ENCODE assay signal across 9 cellular contexts in the genomic region with DNA sequence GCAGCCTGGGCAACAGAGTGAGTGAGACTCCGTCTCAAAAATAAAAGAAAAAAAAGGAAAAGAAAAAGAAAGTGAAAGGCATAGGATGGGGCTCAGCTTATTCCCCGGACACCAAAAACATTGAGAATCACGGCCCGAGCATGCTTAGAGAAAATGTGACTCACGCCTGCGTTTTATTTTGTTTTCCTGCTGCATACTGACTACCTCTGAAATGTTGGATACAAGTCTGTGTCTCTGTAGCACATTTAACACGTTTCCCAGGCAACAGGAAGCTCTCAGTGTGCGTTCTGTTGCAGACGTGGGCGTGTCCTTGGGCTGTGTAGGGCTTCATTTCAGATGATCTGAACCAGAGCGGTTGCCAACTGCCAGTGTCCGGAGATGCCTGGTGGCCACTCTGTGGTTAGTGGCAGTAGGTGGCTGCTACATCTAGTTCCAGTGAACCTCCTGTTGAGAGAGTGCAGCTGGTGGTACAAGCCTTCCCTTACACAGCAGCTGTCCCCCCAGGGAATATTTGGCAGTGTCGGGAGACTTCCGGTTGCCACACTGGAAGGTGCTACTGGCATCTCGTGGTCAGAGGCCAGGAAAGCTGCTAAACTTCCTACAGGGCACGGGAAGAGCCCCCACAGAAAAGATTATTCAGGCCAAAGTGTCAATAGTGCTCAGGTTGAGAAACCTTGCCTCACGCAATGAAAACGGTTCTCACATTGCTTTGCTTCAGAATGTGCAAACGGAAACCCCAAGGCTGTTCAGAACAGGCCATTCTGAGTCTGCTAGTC. TPM values are rescaled to one million over a fixed set of nuclear protein-coding genes. Genes with fewer than 3 reads are reported as not detected.
DNase-seq lines count a peak whose midpoint lies in the region; ATAC-seq, FAIRE-seq and TF ChIP-seq lines count a peak whose summit lies in the region.
"Had no signal": no experiment of that assay in that cellular context is flagged by ENCODE, and none has a peak within 500 bp of the region (broad histone marks: within the 10 kb centered on the region; RNA-seq: fewer than 3 reads in every experiment).

No MANE protein-coding gene starts in this region.

- TF ChIP-seq CTCF in Panc1 (IDR thresholded peaks at IDR 0.05): no peak
- no peak for TF ChIP-seq CTCF in pancreas (IDR thresholded peaks at IDR 0.05)
- TF ChIP-seq CTCF in upper lobe of left lung (IDR thresholded peaks at IDR 0.05): no peak

- H3K4me3 ChIP-seq in Panc1 (ENCODE audit: low read depth in 2 of 2, low read length in 2 of 2) (peak overlapping the region in 1 of 2 experiments; percentile 12; a peak in 1 of 4 replicates), pancreas (peak overlapping the region in 1 of 4 donors; percentile 18), upper lobe of left lung (peak overlapping the region in 3 of 4 donors; percentile 13 to 31 (median 28))

- no peak for FAIRE-seq in pancreas (lab: Jason Lieb, UNC)
- FAIRE-seq: A204.1 had no signal

- no peak for TF ChIP-seq EP300 in upper lobe of left lung (IDR thresholded peaks at IDR 0.05)

- in situ Hi-C loops in Panc1 (cut with HindIII; ENCODE audit: low pct_unique_long_range_greater_than_20kb, low sequenced_read_pairs): no loop called here

- 65 to 75% methylated on average over 19 of the region's 19 CpGs for WGBS in pancreas, 2 donors
- 28 to 33% methylated on average over 15 to 19 of the region's 19 CpGs for WGBS in upper lobe of left lung, 2 donors

- POLR2A ChIA-PET in Panc1 (lab: Charles Lee): interaction anchor here (0.5 kb wide), 1 partner anchor 414 kb away, joined by 4 read pairs; no protein-coding TSS in a partner anchor

- H3K27ac ChIP-seq in Panc1 (ENCODE audit: low read length): no peak overlapping the region
- H3K27ac ChIP-seq in pancreas: no peak overlapping the region
- peak overlapping the region; percentile 66 to 76 (median 68) for H3K27ac ChIP-seq in upper lobe of left lung

- intact Hi-C loops in Panc1 (cut with micrococcal nuclease; ENCODE audit: unreplicated experiment): no loop called here
- intact Hi-C loops in pancreas (cut with DNase I): no loop called here

- DNase-seq in NCI-H1417 (lab: John Stamatoyannopoulos, UW) (peak; percentile 56 to 91 (median 77)), NCI-H1417 treated with DMSO at 0.1 percent for 48 hours (lab: John Stamatoyannopoulos, UW) (no peak), Panc1 (ENCODE audit: low read depth, low spot score) (no peak), fibroblast of the conjunctiva (ENCODE audit: low read depth) (peak; percentile 91), pancreas (no peak), upper lobe of left lung (peak in 1 of 2 donors; percentile 66)
- DNase-seq in activated T-helper 9 cell treated with anti-CD3 and anti-CD28 coated beads, Interleukin-2, amount 50 U/mL, for 16 hours (ENCODE audit: low read depth): peak; percentile 33

- TF ChIP-seq POLR2A in upper lobe of left lung (IDR thresholded peaks at IDR 0.05): peak in 1 of 4 donors; percentile 25

- peak; percentile 59 for ATAC-seq in HG03521 (IDR thresholded peaks at IDR 0.05; ENCODE audit: unreplicated experiment)
- ATAC-seq in Panc1: 0 out of 2 replicates have a peak, but pooled peaks have one; percentile 16
- peak in 3 of 4 donors; percentile 36 to 76 (median 52) for ATAC-seq in pancreas
- ATAC-seq in upper lobe of left lung (ENCODE audit: low FRiP score in 2 of 2): peak; percentile 61 to 89

- CTCF ChIA-PET in Panc1 (lab: Charles Lee): interaction anchor here (0.6 kb wide), 1 partner anchor 102 kb away, joined by 3 read pairs; no protein-coding TSS in a partner anchor

- no TSS peak for BruUV-seq in Panc1 (replicated peaks; lab: Mats Ljungman, UMichigan)

- H3K9me3 ChIP-seq in Panc1 (ENCODE audit: control insufficient read depth, insufficient read depth, low read depth, low read length): no peaks in the 10 kb centered on the region
- no peaks in the 10 kb centered on the region for H3K9me3 ChIP-seq in pancreas
- H3K9me3 ChIP-seq in upper lobe of left lung: no peaks in the 10 kb centered on the region

- H3K27me3 ChIP-seq in Panc1 (ENCODE audit: control insufficient read depth, insufficient read depth, low read length) (no peaks in the 10 kb centered on the region), pancreas (no peaks in the 10 kb centered on the region), upper lobe of left lung (no peaks in the 10 kb centered on the region)

- H3K4me1 ChIP-seq in Panc1 (ENCODE audit: control insufficient read depth, insufficient read depth, low read length): peaks cover 4% of the 10 kb centered on the region
- peaks cover 0 to 4% (median 3%) of the 10 kb centered on the region in 3 donors for H3K4me1 ChIP-seq in pancreas
- peaks cover 12 to 20% (median 14%) of the 10 kb centered on the region in 4 donors for H3K4me1 ChIP-seq in upper lobe of left lung

- H3K36me3 ChIP-seq in Panc1 (ENCODE audit: control insufficient read depth, insufficient read depth, low read length): no peaks in the 10 kb centered on the region
- no peaks in the 10 kb centered on the region for H3K36me3 ChIP-seq in pancreas
- H3K36me3 ChIP-seq in upper lobe of left lung: no peaks in the 10 kb centered on the region

RNA-seq across cellular contexts. Expression of a gene that starts 3.0 kb away (rescaled TPM):
- total RNA-seq in Panc1 (2021; ENCODE audit: unreplicated experiment) (not detected), pancreas (under 1 TPM in 2 of 6 donors, not detected in 4; 0.19 to 0.37 TPM), upper lobe of left lung (1 to 10 TPM in 3 of 6 donors, under 1 TPM in 3; 0.89 to 3.2 (median 1.1) TPM)
- polyA plus RNA-seq in Panc1 (2012; ENCODE audit: insufficient read length): 1.7 TPM
- 1 to 10 TPM in 1 of 2 donors, under 1 TPM in 1; 0.23 to 1.2 TPM for polyA plus RNA-seq in pancreas

RNA-seq across cellular contexts. Expression of a gene that starts 8.2 kb away (rescaled TPM):
- 0.33 TPM for total RNA-seq in Panc1 (2021; ENCODE audit: unreplicated experiment)
- polyA plus RNA-seq in Panc1 (2012; ENCODE audit: insufficient read length): 2.6 TPM
- total RNA-seq in pancreas: under 1 TPM in 2 of 6 donors, not detected in 4; 0.17 to 0.21 TPM
- polyA plus RNA-seq in pancreas: not detected
- 1 to 10 TPM in 2 of 6 donors, not detected in 4; 1.4 to 3.1 TPM for total RNA-seq in upper lobe of left lung

Comparison
In these comparisons a context has a peak if more than half of its experiments do, and no peak if none do; other contexts are left out.
1. DNase-seq: peak in NCI-H1417 (3 of 3), activated T-helper 9 cell treated with anti-CD3 and anti-CD28 coated beads, Interleukin-2, amount 50 U/mL, for 16 hours (single experiment) and fibroblast of the conjunctiva (single experiment); none in NCI-H1417 treated with DMSO at 0.1 percent for 48 hours (single experiment), Panc1 (single experiment) and pancreas (0 of 6).
2. ATAC-seq: peak in every context shown above with its lines; median percentile 75 in upper lobe of left lung; 59 in HG03521; 52 in pancreas; 16 in Panc1.
3. H3K27ac ChIP-seq: peak in upper lobe of left lung (4 of 4); none in Panc1 (single experiment) and pancreas (0 of 4).